ENCODE assay signal across 13 cellular contexts in genomic region chr7:114789942-114790341, GRCh38.
A peak's percentile ranks its signal among the peaks of the same experiment; 100 is the strongest.
DNase-seq lines count a peak whose midpoint lies in the region; ATAC-seq and TF ChIP-seq lines count a peak whose summit lies in the region.
"Had no signal": no experiment of that assay in that cellular context is flagged by ENCODE, and none has a peak within 500 bp of the region (broad histone marks: within the 10 kb centered on the region; RNA-seq: fewer than 3 reads in every experiment).

No MANE protein-coding gene starts in this region.

- H3K4me1 ChIP-seq in gastrocnemius medialis = no peaks in the 10 kb centered on the region
- H3K4me1 ChIP-seq in CD8-positive, alpha-beta memory T cell (ENCODE audit: insufficient read depth, low read length) = no peaks in the 10 kb centered on the region

- H3K27me3 Mint-ChIP-seq in activated CD8-positive, alpha-beta T cell treated with anti-CD3 and anti-CD28 coated beads for 36 hours = peaks cover 5% of the 10 kb centered on the region
- no peaks in the 10 kb centered on the region for H3K27me3 Mint-ChIP-seq in activated CD8-positive, alpha-beta T cell treated with anti-CD3 and anti-CD28 coated beads, Interleukin-2, amount 10 ng/mL, durations not matched to agents 7 days and 5 days (ENCODE audit: low read depth)
- peaks cover 5 to 8% of the 10 kb centered on the region in 2 donors for H3K27me3 Mint-ChIP-seq in CD8-positive, alpha-beta memory T cell
- H3K27me3 Mint-ChIP-seq: progenitor cell of endocrine pancreas had no signal

- H3K9me3 Mint-ChIP-seq in activated CD8-positive, alpha-beta T cell treated with anti-CD3 and anti-CD28 coated beads for 36 hours = peaks cover 4% of the 10 kb centered on the region
- H3K9me3 Mint-ChIP-seq in activated CD8-positive, alpha-beta T cell treated with anti-CD3 and anti-CD28 coated beads, Interleukin-2, amount 10 ng/mL, durations not matched to agents 7 days and 5 days (ENCODE audit: insufficient read depth) = no peaks in the 10 kb centered on the region
- no peaks in the 10 kb centered on the region for H3K9me3 Mint-ChIP-seq in CD8-positive, alpha-beta memory T cell
- H3K9me3 Mint-ChIP-seq: memory B cell had no signal

- DNase-seq in activated CD8-positive, alpha-beta T cell treated with anti-CD3 and anti-CD28 coated beads for 36 hours = no peak
- DNase-seq in activated CD8-positive, alpha-beta T cell treated with anti-CD3 and anti-CD28 coated beads, Interleukin-2, amount 10 ng/mL, durations not matched to agents 7 days and 5 days = no peak
- DNase-seq in RWPE1 (ENCODE audit: low spot score) (peak; percentile 77), smooth muscle cell of the brain vasculature (ENCODE audit: low read depth, low spot score) (peak; percentile 79), gastrocnemius medialis (no peak), NCI-H1092 (lab: John Stamatoyannopoulos, UW) (no peak)
- no peak for DNase-seq in CD8-positive, alpha-beta memory T cell
- DNase-seq: NCI-H2081 had no signal

- H3K27me3 ChIP-seq in gastrocnemius medialis = no peaks in the 10 kb centered on the region
- no peaks in the 10 kb centered on the region for H3K27me3 ChIP-seq in CD8-positive, alpha-beta memory T cell (ENCODE audit: insufficient read depth, low read length, poor library complexity, severe bottlenecking)
- H3K27me3 ChIP-seq: BLaER1 had no signal

- no peak for TF ChIP-seq CTCF in activated CD8-positive, alpha-beta T cell treated with anti-CD3 and anti-CD28 coated beads for 36 hours (IDR thresholded peaks at IDR 0.05)
- TF ChIP-seq CTCF in RWPE1 (conservative IDR thresholded peaks at IDR 0.05; ENCODE audit: low read depth) = no peak
- TF ChIP-seq CTCF in gastrocnemius medialis (IDR thresholded peaks at IDR 0.05 in 4 of 5, conservative IDR thresholded peaks at IDR 0.05 in 1 of 5) = no peak

- POLR2A ChIA-PET in activated CD8-positive, alpha-beta T cell treated with anti-CD3 and anti-CD28 coated beads for 36 hours (lab: Charles Lee) = no interaction called here
- POLR2A ChIA-PET in activated CD8-positive, alpha-beta T cell treated with anti-CD3 and anti-CD28 coated beads, Interleukin-2, amount 10 ng/mL, durations not matched to agents 7 days and 5 days (lab: Charles Lee) = no interaction called here
- POLR2A ChIA-PET in RWPE1 (lab: Yijun Ruan, JAX; ENCODE audit: low non-redundant PET) = no interaction called here
- POLR2A ChIA-PET in CD8-positive, alpha-beta memory T cell (lab: Charles Lee) = no interaction called here

- no peak overlapping the region for H3K4me3 ChIP-seq in gastrocnemius medialis
- no peak overlapping the region for H3K4me3 ChIP-seq in CD8-positive, alpha-beta memory T cell (ENCODE audit: low read length)
- H3K4me3 ChIP-seq: BLaER1 had no signal

- peak overlapping the region; percentile 72 for H3K27ac Mint-ChIP-seq in activated CD8-positive, alpha-beta T cell treated with anti-CD3 and anti-CD28 coated beads for 36 hours
- H3K27ac Mint-ChIP-seq in activated CD8-positive, alpha-beta T cell treated with anti-CD3 and anti-CD28 coated beads, Interleukin-2, amount 10 ng/mL, durations not matched to agents 7 days and 5 days = no peak overlapping the region
- H3K27ac Mint-ChIP-seq in CD8-positive, alpha-beta memory T cell = no peak overlapping the region
- H3K27ac Mint-ChIP-seq: memory B cell, progenitor cell of endocrine pancreas had no signal

- CTCF ChIA-PET in activated CD8-positive, alpha-beta T cell treated with anti-CD3 and anti-CD28 coated beads for 36 hours (lab: Charles Lee) = no interaction called here
- CTCF ChIA-PET in activated CD8-positive, alpha-beta T cell treated with anti-CD3 and anti-CD28 coated beads, Interleukin-2, amount 10 ng/mL, durations not matched to agents 7 days and 5 days (lab: Charles Lee) = no interaction called here
- CTCF ChIA-PET in RWPE1 (lab: Yijun Ruan, JAX) = no interaction called here
- CTCF ChIA-PET in CD8-positive, alpha-beta memory T cell (lab: Charles Lee) = no interaction called here

- ATAC-seq in activated CD8-positive, alpha-beta T cell treated with anti-CD3 and anti-CD28 coated beads for 36 hours = peak; percentile 55
- no peak for ATAC-seq in activated CD8-positive, alpha-beta T cell treated with anti-CD3 and anti-CD28 coated beads, Interleukin-2, amount 10 ng/mL, durations not matched to agents 7 days and 5 days
- ATAC-seq in esophagus mucosa = peak; percentile 63
- no peak for ATAC-seq in gastrocnemius medialis
- ATAC-seq: HepG2 had no signal

- intact Hi-C loops in activated CD8-positive, alpha-beta T cell treated with anti-CD3 and anti-CD28 coated beads for 36 hours (cut with micrococcal nuclease) = loop anchor here (10.0 kb wide), 1 partner anchor 135 kb away; the partner anchor contains the start of gene MDFIC
- intact Hi-C loops in gastrocnemius medialis (cut with DNase I; ENCODE audit: low total_unique reads) = no loop called here

- no peaks in the 10 kb centered on the region for H3K36me3 Mint-ChIP-seq in activated CD8-positive, alpha-beta T cell treated with anti-CD3 and anti-CD28 coated beads for 36 hours (ENCODE audit: low read depth)
- H3K36me3 Mint-ChIP-seq in activated CD8-positive, alpha-beta T cell treated with anti-CD3 and anti-CD28 coated beads, Interleukin-2, amount 10 ng/mL, durations not matched to agents 7 days and 5 days (ENCODE audit: low read depth) = no peaks in the 10 kb centered on the region
- H3K36me3 Mint-ChIP-seq in CD8-positive, alpha-beta memory T cell = no peaks in the 10 kb centered on the region
- H3K36me3 Mint-ChIP-seq: memory B cell had no signal

- no peak overlapping the region for H3K4me3 Mint-ChIP-seq in activated CD8-positive, alpha-beta T cell treated with anti-CD3 and anti-CD28 coated beads for 36 hours
- no peak overlapping the region for H3K4me3 Mint-ChIP-seq in activated CD8-positive, alpha-beta T cell treated with anti-CD3 and anti-CD28 coated beads, Interleukin-2, amount 10 ng/mL, durations not matched to agents 7 days and 5 days
- no peak overlapping the region for H3K4me3 Mint-ChIP-seq in CD8-positive, alpha-beta memory T cell
- H3K4me3 Mint-ChIP-seq: memory B cell had no signal

- in situ Hi-C loops in gastrocnemius medialis (cut with MboI; ENCODE audit: low sequenced_read_pairs in 4 of 4) = no loop called here

- peaks cover 34% of the 10 kb centered on the region for H3K4me1 Mint-ChIP-seq in activated CD8-positive, alpha-beta T cell treated with anti-CD3 and anti-CD28 coated beads for 36 hours (ENCODE audit: low read depth)
- H3K4me1 Mint-ChIP-seq in activated CD8-positive, alpha-beta T cell treated with anti-CD3 and anti-CD28 coated beads, Interleukin-2, amount 10 ng/mL, durations not matched to agents 7 days and 5 days (ENCODE audit: low read depth) = no peaks in the 10 kb centered on the region
- peaks cover 10 to 19% (median 16%) of the 10 kb centered on the region in 3 donors for H3K4me1 Mint-ChIP-seq in CD8-positive, alpha-beta memory T cell
- H3K4me1 Mint-ChIP-seq: memory B cell had no signal

- no peaks in the 10 kb centered on the region for H3K9me3 ChIP-seq in gastrocnemius medialis
- no peaks in the 10 kb centered on the region for H3K9me3 ChIP-seq in CD8-positive, alpha-beta memory T cell (ENCODE audit: low read length)
- H3K9me3 ChIP-seq: BLaER1 had no signal

- no peaks in the 10 kb centered on the region for H3K36me3 ChIP-seq in gastrocnemius medialis
- H3K36me3 ChIP-seq in CD8-positive, alpha-beta memory T cell (ENCODE audit: insufficient read depth, low read length) = no peaks in the 10 kb centered on the region
- H3K36me3 ChIP-seq: BLaER1 had no signal

- TF ChIP-seq POLR2A in gastrocnemius medialis (IDR thresholded peaks at IDR 0.05) = no peak

- H3K27ac ChIP-seq in RWPE1 (peak overlapping the region; percentile 46; the same call in 1 of the 2 replicates), gastrocnemius medialis (no peak overlapping the region)
- H3K27ac ChIP-seq in CD8-positive, alpha-beta memory T cell (ENCODE audit: low read depth, low read length) = no peak overlapping the region
- H3K27ac ChIP-seq: BLaER1 had no signal

Comparison
In these comparisons a context has a peak if more than half of its experiments do, and no peak if none do; other contexts are left out.
1. ATAC-seq: peak in activated CD8-positive, alpha-beta T cell treated with anti-CD3 and anti-CD28 coated beads for 36 hours (single experiment) and esophagus mucosa (single experiment); none in activated CD8-positive, alpha-beta T cell treated with anti-CD3 and anti-CD28 coated beads, Interleukin-2, amount 10 ng/mL, durations not matched to agents 7 days and 5 days (single experiment) and gastrocnemius medialis (0 of 2).
2. DNase-seq: peak in RWPE1 (single experiment) and smooth muscle cell of the brain vasculature (single experiment); none in activated CD8-positive, alpha-beta T cell treated with anti-CD3 and anti-CD28 coated beads for 36 hours (single experiment), activated CD8-positive, alpha-beta T cell treated with anti-CD3 and anti-CD28 coated beads, Interleukin-2, amount 10 ng/mL, durations not matched to agents 7 days and 5 days (single experiment), gastrocnemius medialis (0 of 2), NCI-H1092 (single experiment) and CD8-positive, alpha-beta memory T cell (0 of 5).